Comparison of ENCODE assay signal across 12 cellular contexts in genomic region chr9:113361304-113362018, GRCh38.
DNase-seq lines count a peak whose midpoint lies in the region; TF ChIP-seq lines count a peak whose summit lies in the region.
"Had no signal": no experiment of that assay in that cellular context is flagged by ENCODE, and none has a peak within 500 bp of the region (broad histone marks: within the 10 kb centered on the region; RNA-seq: fewer than 3 reads in every experiment).

No MANE protein-coding gene starts in this region.

- DNase-seq in AG08395 (ENCODE audit: low spot score): peak; percentile 38
- DNase-seq in COLO829 (ENCODE audit: low spot score): peak; percentile 73
- peak; percentile 52 to 53 for DNase-seq in activated T-cell treated with anti-CD3 and anti-CD28 coated beads, Interleukin-2, amount 50 U/mL, for 48 hours
- DNase-seq in head of caudate nucleus: peak in 32 of 42 donors; percentile 26 to 82 (median 56)
- DNase-seq in cerebellar nuclear complex (lab: John Stamatoyannopoulos, UW): no peak
- no peak for DNase-seq in tibial artery
- no peak for DNase-seq in SW 1271 (lab: John Stamatoyannopoulos, UW)
- DNase-seq: DMS79, endodermal cell, NCI-H187 treated with DMSO at 0.1 percent for 48 hours, Peyer's patch, stomach had no signal

- intact Hi-C loops in head of caudate nucleus (cut with DNase I): no loop called here
- intact Hi-C loops in tibial artery (cut with DNase I; ENCODE audit: low total_unique reads): no loop called here

- H3K4me3 ChIP-seq in tibial artery: no peak overlapping the region
- H3K4me3 ChIP-seq: Peyer's patch, stomach had no signal

- no peaks in the 10 kb centered on the region for H3K4me1 ChIP-seq in tibial artery
- H3K4me1 ChIP-seq: Peyer's patch had no signal

- TF ChIP-seq CTCF in tibial artery (IDR thresholded peaks at IDR 0.05): no peak

- no peaks in the 10 kb centered on the region for H3K36me3 ChIP-seq in tibial artery
- H3K36me3 ChIP-seq: Peyer's patch had no signal

- no peaks in the 10 kb centered on the region for H3K9me3 ChIP-seq in tibial artery
- H3K9me3 ChIP-seq: Peyer's patch, stomach had no signal

- peaks cover 0 to 4% of the 10 kb centered on the region in 2 donors for H3K27me3 ChIP-seq in tibial artery
- H3K27me3 ChIP-seq: Peyer's patch, stomach had no signal

- no peak overlapping the region for H3K27ac ChIP-seq in tibial artery
- H3K27ac ChIP-seq: Peyer's patch, stomach had no signal

Comparison
In these comparisons a context has a peak if more than half of its experiments do, and no peak if none do; other contexts are left out.
1. DNase-seq: peak in AG08395 (single experiment), COLO829 (single experiment), activated T-cell treated with anti-CD3 and anti-CD28 coated beads, Interleukin-2, amount 50 U/mL, for 48 hours (2 of 2) and head of caudate nucleus (32 of 42); none in cerebellar nuclear complex (0 of 2), tibial artery (0 of 2) and SW 1271 (0 of 2).